Comparison of ENCODE assay signal across 13 cellular contexts in genomic region chr3:139310474-139310933, GRCh38. TPM values are rescaled to one million over a fixed set of nuclear protein-coding genes. Genes with fewer than 3 reads are reported as not detected.
DNase-seq lines count a peak whose midpoint lies in the region; ATAC-seq, FAIRE-seq and TF ChIP-seq lines count a peak whose summit lies in the region.
"Had no signal": no experiment of that assay in that cellular context is flagged by ENCODE, and none has a peak within 500 bp of the region (broad histone marks: within the 10 kb centered on the region; RNA-seq: fewer than 3 reads in every experiment).

No MANE protein-coding gene starts in this region.

- no peaks in the 10 kb centered on the region for H3K36me3 Mint-ChIP-seq in activated T-cell treated with anti-CD3 and anti-CD28 coated beads, Interleukin-2, amount 50 U/mL, for 24 hours (ENCODE audit: low read depth)

- H3K79me2 ChIP-seq in osteoblast (ENCODE audit: insufficient read depth, low read length), result no peaks in the 10 kb centered on the region

- POLR2A ChIA-PET in BJ (lab: Charles Lee), result interaction anchor here (1.0 to 1.1 kb wide), 3 partner anchors 9 to 79 kb away, joined by 3 to 6 read pairs (median 3); no protein-coding TSS in a partner anchor

- peak overlapping the region; percentile 40 for H3K4me2 ChIP-seq in osteoblast (ENCODE audit: insufficient read depth, low read length)

- no peaks in the 10 kb centered on the region for H3K36me3 ChIP-seq in BJ (ENCODE audit: control insufficient read depth, insufficient read depth, low read length)
- no peaks in the 10 kb centered on the region for H3K36me3 ChIP-seq in osteoblast (ENCODE audit: insufficient read depth, low read length)
- H3K36me3 ChIP-seq: stomach had no signal

- H3K4me3 Mint-ChIP-seq in activated T-cell treated with anti-CD3 and anti-CD28 coated beads, Interleukin-2, amount 50 U/mL, for 24 hours, result no peak overlapping the region

- peaks cover 11% of the 10 kb centered on the region for H3K27me3 Mint-ChIP-seq in activated T-cell treated with anti-CD3 and anti-CD28 coated beads, Interleukin-2, amount 50 U/mL, for 24 hours

- H3K27ac Mint-ChIP-seq in activated T-cell treated with anti-CD3 and anti-CD28 coated beads, Interleukin-2, amount 50 U/mL, for 24 hours, result no peak overlapping the region

- CTCF ChIA-PET in BJ (lab: Yijun Ruan, JAX), result interaction anchor here (0.9 to 3.5 kb wide), 4 partner anchors 9 to 1081 kb away, joined by 3 to 30 read pairs (median 4); no protein-coding TSS in a partner anchor

- DNase-seq in BJ (ENCODE audit: low read depth), result peak; percentile 99
- DNase-seq in NCI-H226, result peak; percentile 68
- peak; percentile 93 for DNase-seq in osteoblast (ENCODE audit: insufficient read length, low spot score, missing footprints)
- no peak for DNase-seq in central memory CD4-positive, alpha-beta T cell
- no peak for DNase-seq in activated T-cell treated with anti-CD3 and anti-CD28 coated beads, Interleukin-2, amount 50 U/mL, for 24 hours
- DNase-seq in NOMO-1 (lab: John Stamatoyannopoulos, UW; ENCODE audit: unreplicated experiment in 2 of 2), result no peak
- DNase-seq: NCI-H1930; stimulated activated CD4-positive, alpha-beta T cell treated with anti-CD3 and anti-CD28 coated beads, Interleukin-1b, Interleukin-23, amount 100 ng/mL, for 48 hours; stomach; T-helper 2 cell had no signal

- no peak for TF ChIP-seq CTCF in BJ (IDR thresholded peaks at IDR 0.05; ENCODE audit: insufficient read depth, low read depth, low read length)
- TF ChIP-seq CTCF in osteoblast (IDR thresholded peaks at IDR 0.05; ENCODE audit: extremely low read depth, low read depth, low read length), result no peak

- H3K4me3 ChIP-seq in BJ (ENCODE audit: low read depth, low read length) (no peak overlapping the region), osteoblast (ENCODE audit: insufficient read depth, low read length) (no peak overlapping the region)
- H3K4me3 ChIP-seq: stomach had no signal

- H3K4me1 ChIP-seq in osteoblast (ENCODE audit: insufficient read depth, low read length), result peaks cover 50% of the 10 kb centered on the region
- H3K4me1 ChIP-seq: stomach had no signal

- H3K27ac ChIP-seq in osteoblast (ENCODE audit: low read depth, low read length), result peak overlapping the region; percentile 75
- H3K27ac ChIP-seq: stomach had no signal

- ATAC-seq in HG02678 (IDR thresholded peaks at IDR 0.05; ENCODE audit: unreplicated experiment), result no peak

- H2AFZ ChIP-seq in osteoblast (ENCODE audit: low read length), result peak overlapping the region; percentile 38

- peak; percentile 88 for FAIRE-seq in endometrium (lab: Jason Lieb, UNC)
- FAIRE-seq: keratinocyte had no signal

- no peaks in the 10 kb centered on the region for H4K20me1 ChIP-seq in osteoblast (ENCODE audit: insufficient read depth, low read length)

- H3K4me1 Mint-ChIP-seq in activated T-cell treated with anti-CD3 and anti-CD28 coated beads, Interleukin-2, amount 50 U/mL, for 24 hours (ENCODE audit: low read depth), result no peaks in the 10 kb centered on the region

- H3K27me3 ChIP-seq in BJ (ENCODE audit: control insufficient read depth, insufficient read depth, low read length), result no peaks in the 10 kb centered on the region
- H3K27me3 ChIP-seq in osteoblast (ENCODE audit: insufficient read depth, low read length), result no peaks in the 10 kb centered on the region

- no peaks in the 10 kb centered on the region for H3K9me3 ChIP-seq in osteoblast (ENCODE audit: low read depth, low read length)
- H3K9me3 ChIP-seq: stomach had no signal

- H3K9me3 Mint-ChIP-seq in activated T-cell treated with anti-CD3 and anti-CD28 coated beads, Interleukin-2, amount 50 U/mL, for 24 hours, result no peaks in the 10 kb centered on the region

RNA-seq across cellular contexts. Expression of gene MRPS22, which starts 33.3 kb away (rescaled TPM):
- polyA plus RNA-seq in BJ (2011; rRNA removed), result 38.2 and 58.3 TPM in 2 replicates
- polyA minus RNA-seq in BJ (2011; rRNA and poly(A)+ RNA removed), result 16.3 and 17.0 TPM in 2 replicates
- 65.1 and 68.1 TPM in 2 replicates for total RNA-seq in osteoblast

Comparison
In these comparisons a context has a peak if more than half of its experiments do, and no peak if none do; other contexts are left out.
1. DNase-seq: peak in BJ (single experiment), NCI-H226 (single experiment) and osteoblast (single experiment); none in central memory CD4-positive, alpha-beta T cell (single experiment), activated T-cell treated with anti-CD3 and anti-CD28 coated beads, Interleukin-2, amount 50 U/mL, for 24 hours (single experiment) and NOMO-1 (0 of 2).